Comparison of ENCODE assay signal across 21 cellular contexts in the genomic region with DNA sequence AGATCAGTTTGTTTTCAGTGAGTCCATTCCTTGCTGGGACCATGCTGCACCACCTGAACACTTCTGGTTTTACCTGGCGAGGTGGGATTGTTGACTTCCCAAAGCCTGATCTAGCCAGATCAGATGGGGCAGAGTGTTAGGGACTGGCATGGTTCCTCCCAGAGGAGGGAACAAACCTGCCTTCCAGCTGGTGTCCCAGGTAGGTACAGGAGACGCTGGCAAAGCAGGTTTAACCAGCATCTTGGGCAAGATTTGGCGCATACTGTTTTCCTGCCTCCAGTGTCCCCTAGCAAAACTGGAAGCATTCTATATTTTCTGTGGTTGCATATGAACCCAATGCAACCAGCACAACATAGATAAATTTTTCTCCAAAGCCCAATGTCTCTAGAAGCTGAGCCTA.
"Had no signal": no experiment of that assay in that cellular context is flagged by ENCODE, and none has a peak within 500 bp of the region (broad histone marks: within the 10 kb centered on the region; RNA-seq: fewer than 3 reads in every experiment).

No MANE protein-coding gene starts in this region.

- H3K36me3 Mint-ChIP-seq: activated naive CD4-positive, alpha-beta T cell treated with anti-CD3 and anti-CD28 coated beads, Interleukin-2, amount 10 ng/mL, durations not matched to agents 7 days and 5 days; T-cell had no signal

- H3K9me3 Mint-ChIP-seq: activated CD4-positive, alpha-beta memory T cell treated with anti-CD3 and anti-CD28 coated beads, Interleukin-2, amount 10 ng/mL, durations not matched to agents 7 days and 5 days; activated naive CD4-positive, alpha-beta T cell treated with anti-CD3 and anti-CD28 coated beads, Interleukin-2, amount 10 ng/mL, durations not matched to agents 7 days and 5 days; activated naive CD8-positive, alpha-beta T cell treated with anti-CD3 and anti-CD28 coated beads, Interleukin-2, amount 50 U/mL, for 24 hours; activated T-helper 17 cell treated with anti-CD3 and anti-CD28 coated beads, Interleukin-2, amount 50 U/mL, for 72 hours; nephron; T-cell had no signal

- H3K79me2 ChIP-seq: hepatocyte had no signal

- H3K27ac Mint-ChIP-seq: activated CD4-positive, alpha-beta memory T cell treated with anti-CD3 and anti-CD28 coated beads, Interleukin-2, amount 10 ng/mL, durations not matched to agents 7 days and 5 days; activated naive CD4-positive, alpha-beta T cell treated with anti-CD3 and anti-CD28 coated beads, Interleukin-2, amount 10 ng/mL, durations not matched to agents 7 days and 5 days; activated naive CD8-positive, alpha-beta T cell treated with anti-CD3 and anti-CD28 coated beads, Interleukin-2, amount 50 U/mL, for 24 hours; activated T-helper 17 cell treated with anti-CD3 and anti-CD28 coated beads, Interleukin-2, amount 50 U/mL, for 72 hours; T-cell had no signal

- H3K9me3 ChIP-seq: lower lobe of right lung, tibial artery, uterus had no signal

- H3K27ac ChIP-seq: brain microvascular endothelial cell, hepatocyte, lower lobe of right lung had no signal

- DNase-seq: activated CD4-positive, alpha-beta memory T cell treated with anti-CD3 and anti-CD28 coated beads, Interleukin-2, amount 10 ng/mL, durations not matched to agents 7 days and 5 days; activated CD4-positive, alpha-beta T cell treated with anti-CD3 and anti-CD28 coated beads for 48 hours; activated CD4-positive, CD25-positive, alpha-beta regulatory T cell; activated naive CD4-positive, alpha-beta T cell treated with anti-CD3 and anti-CD28 coated beads, Interleukin-2, amount 10 ng/mL, durations not matched to agents 7 days and 5 days; activated naive CD8-positive, alpha-beta T cell treated with anti-CD3 and anti-CD28 coated beads, Interleukin-2, amount 50 U/mL, for 24 hours; activated T-cell treated with anti-CD3 and anti-CD28 coated beads, Interleukin-2, amount 50 U/mL, for 1 hour; anterior cingulate cortex; brain microvascular endothelial cell; cortex of kidney; left cardiac atrium; lower lobe of right lung; nucleus accumbens; stimulated activated CD4-positive, alpha-beta T cell treated with anti-CD3 and anti-CD28 coated beads, Interleukin-2, amount 100 ng/mL, for 24 hours; stimulated activated naive CD4-positive, alpha-beta T cell treated with Interleukin-2 at 50 U/mL for 16 hours; T-cell; T-helper 9 cell; uterus had no signal

- H3K4me3 Mint-ChIP-seq: activated CD4-positive, alpha-beta memory T cell treated with anti-CD3 and anti-CD28 coated beads, Interleukin-2, amount 10 ng/mL, durations not matched to agents 7 days and 5 days; activated naive CD4-positive, alpha-beta T cell treated with anti-CD3 and anti-CD28 coated beads, Interleukin-2, amount 10 ng/mL, durations not matched to agents 7 days and 5 days; activated naive CD8-positive, alpha-beta T cell treated with anti-CD3 and anti-CD28 coated beads, Interleukin-2, amount 50 U/mL, for 24 hours; activated T-helper 17 cell treated with anti-CD3 and anti-CD28 coated beads, Interleukin-2, amount 50 U/mL, for 72 hours; nephron; T-cell had no signal

- H3K4me2 ChIP-seq: hepatocyte had no signal

- H3K27me3 Mint-ChIP-seq: activated naive CD8-positive, alpha-beta T cell treated with anti-CD3 and anti-CD28 coated beads, Interleukin-2, amount 50 U/mL, for 24 hours; activated T-helper 17 cell treated with anti-CD3 and anti-CD28 coated beads, Interleukin-2, amount 50 U/mL, for 72 hours had no signal

- H3K4me3 ChIP-seq: hepatocyte, lower lobe of right lung, tibial artery, uterus had no signal

- H3K4me1 Mint-ChIP-seq: activated T-helper 17 cell treated with anti-CD3 and anti-CD28 coated beads, Interleukin-2, amount 50 U/mL, for 72 hours had no signal

- H3K36me3 ChIP-seq: brain microvascular endothelial cell, lower lobe of right lung, tibial artery, uterus had no signal

- H3K27me3 ChIP-seq: brain microvascular endothelial cell, hepatocyte, tibial artery, uterus had no signal

- H2AFZ ChIP-seq: hepatocyte had no signal
